Comparison of ENCODE assay signal across 29 cellular contexts in the genomic region with DNA sequence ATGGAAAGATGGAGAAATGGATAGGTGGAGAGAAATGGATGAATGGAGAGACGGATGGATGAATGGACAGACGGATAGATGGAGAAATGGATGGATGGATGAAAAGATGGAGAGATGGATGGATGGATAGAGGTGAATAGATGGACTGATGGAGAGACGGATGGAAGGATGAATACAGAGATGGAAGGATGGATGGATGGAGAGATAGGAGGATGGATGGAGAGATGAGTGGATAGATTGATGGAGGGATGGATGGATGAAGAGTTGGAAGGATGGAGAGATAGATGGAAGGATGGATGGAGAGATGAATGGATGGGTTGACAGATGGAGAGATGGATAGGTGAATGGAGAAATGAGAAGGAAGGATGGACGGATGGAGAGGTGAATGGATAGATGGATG.
"Had no signal": no experiment of that assay in that cellular context is flagged by ENCODE, and none has a peak within 500 bp of the region (broad histone marks: within the 10 kb centered on the region; RNA-seq: fewer than 3 reads in every experiment).

No MANE protein-coding gene starts in this region.

- H3K27me3 Mint-ChIP-seq: activated B cell treated with CpG ODN at 0.5 μM for 24 hours; activated CD4-positive, alpha-beta T cell treated with anti-CD3 and anti-CD28 coated beads, Interleukin-2, amount 10 ng/mL, durations not matched to agents 24 days and 14 days; activated naive CD8-positive, alpha-beta T cell treated with anti-CD3 and anti-CD28 coated beads for 36 hours; central memory CD8-positive, alpha-beta T cell; T-cell had no signal

- H3K4me1 Mint-ChIP-seq: activated B cell treated with CpG ODN at 0.5 μM for 24 hours; activated CD4-positive, alpha-beta T cell treated with anti-CD3 and anti-CD28 coated beads, Interleukin-2, amount 10 ng/mL, durations not matched to agents 24 days and 14 days; activated naive CD4-positive, alpha-beta T cell treated with anti-CD3 and anti-CD28 coated beads, Interleukin-2, amount 10 ng/mL, durations not matched to agents 7 days and 5 days; activated naive CD8-positive, alpha-beta T cell treated with anti-CD3 and anti-CD28 coated beads for 36 hours; central memory CD8-positive, alpha-beta T cell; T-cell had no signal

- ATAC-seq: activated T-cell treated with anti-CD3 and anti-CD28 coated beads, Interleukin-2, amount 50 U/mL, for 72 hours; T-cell had no signal

- H3K9me3 Mint-ChIP-seq: activated B cell treated with CpG ODN at 0.5 μM for 24 hours; activated CD4-positive, alpha-beta T cell treated with anti-CD3 and anti-CD28 coated beads, Interleukin-2, amount 10 ng/mL, durations not matched to agents 24 days and 14 days; activated naive CD4-positive, alpha-beta T cell treated with anti-CD3 and anti-CD28 coated beads, Interleukin-2, amount 10 ng/mL, durations not matched to agents 7 days and 5 days; activated naive CD8-positive, alpha-beta T cell treated with anti-CD3 and anti-CD28 coated beads for 36 hours; activated T-cell treated with anti-CD3 and anti-CD28 coated beads, Interleukin-2, amount 50 U/mL, for 72 hours; activated T-helper 2 cell treated with anti-CD3 and anti-CD28 coated beads, Interferon-gamma antibody, Interleukin-2, Interleukin-4, amounts not matched to agents 10 μg/mL and 5 μg/mL and 100 μg/mL, durations not matched to agents 14 hours and 24 hours and 36 hours; central memory CD8-positive, alpha-beta T cell; T-cell had no signal

- H3K9me3 ChIP-seq: MG63 had no signal

- H3K36me3 Mint-ChIP-seq: activated naive CD4-positive, alpha-beta T cell treated with anti-CD3 and anti-CD28 coated beads, Interleukin-2, amount 10 ng/mL, durations not matched to agents 7 days and 5 days; activated naive CD8-positive, alpha-beta T cell treated with anti-CD3 and anti-CD28 coated beads for 36 hours; T-cell had no signal

- H3K27ac Mint-ChIP-seq: activated B cell treated with CpG ODN at 0.5 μM for 24 hours; activated CD4-positive, alpha-beta T cell treated with anti-CD3 and anti-CD28 coated beads, Interleukin-2, amount 10 ng/mL, durations not matched to agents 24 days and 14 days; activated naive CD4-positive, alpha-beta T cell treated with anti-CD3 and anti-CD28 coated beads, Interleukin-2, amount 10 ng/mL, durations not matched to agents 7 days and 5 days; activated naive CD8-positive, alpha-beta T cell treated with anti-CD3 and anti-CD28 coated beads for 36 hours; activated T-cell treated with anti-CD3 and anti-CD28 coated beads, Interleukin-2, amount 50 U/mL, for 72 hours; activated T-helper 2 cell treated with anti-CD3 and anti-CD28 coated beads, Interferon-gamma antibody, Interleukin-2, Interleukin-4, amounts not matched to agents 10 μg/mL and 5 μg/mL and 100 μg/mL, durations not matched to agents 14 hours and 24 hours and 36 hours; T-cell had no signal

- H3K27me3 ChIP-seq: MG63 had no signal

- H3K36me3 ChIP-seq: MG63 had no signal

- DNase-seq: activated B cell treated with CpG ODN at 0.5 μM for 24 hours; activated CD4-positive, alpha-beta T cell treated with anti-CD3 and anti-CD28 coated beads for 1 hour; activated CD4-positive, alpha-beta T cell treated with anti-CD3 and anti-CD28 coated beads, Interleukin-2, amount 10 ng/mL, durations not matched to agents 24 days and 14 days; activated CD4-positive, alpha-beta T cell treated with anti-CD3 and anti-CD28 coated beads, Interleukin-2, amount 50 U/mL, for 48 hours; activated CD8-positive, alpha-beta memory T cell treated with anti-CD3 and anti-CD28 coated beads, Interleukin-2, amount 50 U/mL, for 4 hours; activated gamma-delta T cell treated with Interleukin-2 at 50 U/mL for 16 hours; activated naive CD4-positive, alpha-beta T cell treated with anti-CD3 and anti-CD28 coated beads, Interleukin-2, amount 10 ng/mL, durations not matched to agents 7 days and 5 days; activated naive CD8-positive, alpha-beta T cell treated with anti-CD3 and anti-CD28 coated beads for 36 hours; activated T-cell treated with anti-CD3 and anti-CD28 coated beads, Interleukin-2, amount 50 U/mL, for 72 hours; anterior cingulate cortex; MG63; MV-4-11; NCI-H1092 treated with DMSO at 0.1 percent for 48 hours; NCI-H1417 treated with DMSO at 0.1 percent for 48 hours; NCI-H1694; NCI-H2029; NCI-H2107; NCI-H2171 treated with DMSO at 0.1 percent for 48 hours; NCI-H226; NCI-H510A; NCI-H526 treated with DMSO at 0.1 percent for 48 hours; NCI-H82; SIG-M5; T-cell; T-helper 2 cell; T1000 had no signal

- H3K4me3 Mint-ChIP-seq: activated B cell treated with CpG ODN at 0.5 μM for 24 hours; activated CD4-positive, alpha-beta T cell treated with anti-CD3 and anti-CD28 coated beads, Interleukin-2, amount 10 ng/mL, durations not matched to agents 24 days and 14 days; activated naive CD4-positive, alpha-beta T cell treated with anti-CD3 and anti-CD28 coated beads, Interleukin-2, amount 10 ng/mL, durations not matched to agents 7 days and 5 days; activated naive CD8-positive, alpha-beta T cell treated with anti-CD3 and anti-CD28 coated beads for 36 hours; activated T-cell treated with anti-CD3 and anti-CD28 coated beads, Interleukin-2, amount 50 U/mL, for 72 hours; central memory CD8-positive, alpha-beta T cell; T-cell had no signal

- FAIRE-seq: TTC549 had no signal

- H3K4me3 ChIP-seq: MG63 had no signal
